17 cellular contexts compared by ENCODE assay signal in the genomic region with DNA sequence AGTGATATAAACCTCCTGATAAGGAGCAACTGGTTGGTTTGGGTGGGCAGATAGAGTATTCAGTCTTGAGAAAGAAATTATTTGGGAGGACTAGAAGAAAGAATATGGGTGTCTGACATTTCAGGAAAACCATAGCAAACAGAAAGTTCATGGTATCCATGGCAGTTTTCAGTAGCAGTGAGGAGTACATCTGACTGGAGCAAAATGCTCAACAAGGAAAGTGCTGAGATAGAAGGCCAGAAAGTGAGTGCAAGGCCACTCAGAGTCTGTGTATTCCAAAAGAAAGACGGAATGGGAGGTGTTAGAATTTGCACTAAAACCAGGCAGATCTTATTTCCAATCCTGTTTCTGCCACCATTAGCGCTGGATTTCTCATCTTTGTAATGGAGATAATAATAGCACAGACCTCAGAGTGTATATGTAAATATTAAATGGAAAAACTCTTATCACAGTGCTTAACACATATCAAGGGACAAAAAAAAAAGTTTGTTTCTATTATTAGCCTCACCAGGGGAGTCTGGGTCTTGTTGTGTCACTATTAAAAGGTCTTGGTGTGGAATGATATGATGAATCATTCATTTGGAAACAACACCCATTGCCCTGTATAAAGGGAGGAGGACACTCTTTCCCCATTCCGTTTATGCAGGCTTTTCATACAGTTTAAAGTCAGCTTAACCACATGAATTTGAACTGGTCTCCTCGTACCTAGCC.
A peak's percentile ranks its signal among the peaks of the same experiment; 100 is the strongest.
DNase-seq lines count a peak whose midpoint lies in the region; ATAC-seq, FAIRE-seq and TF ChIP-seq lines count a peak whose summit lies in the region.
"Had no signal": no experiment of that assay in that cellular context is flagged by ENCODE, and none has a peak within 500 bp of the region (broad histone marks: within the 10 kb centered on the region; RNA-seq: fewer than 3 reads in every experiment).

No MANE protein-coding gene starts in this region.

- ATAC-seq in heart right ventricle (peak; percentile 81 to 99 (median 94)), right cardiac atrium (peak; percentile 92 to 93), GM19328 (IDR thresholded peaks at IDR 0.05; ENCODE audit: unreplicated experiment) (no peak)
- ATAC-seq: A549, GM12878, GM23338 had no signal

- in situ Hi-C loops in GM23248 (cut with MboI) = no loop called here

- no peaks in the 10 kb centered on the region for H3K79me2 ChIP-seq in GM23248 (ENCODE audit: insufficient read depth)
- no peaks in the 10 kb centered on the region for H3K79me2 ChIP-seq in astrocyte (ENCODE audit: insufficient read depth, low read length)

- no peaks in the 10 kb centered on the region for H3F3A ChIP-seq in GM23248 (ENCODE audit: insufficient read depth)

- intact Hi-C loops in heart right ventricle (cut with DNase I) (no loop called here), right cardiac atrium (cut with DNase I) (no loop called here)

- H3K4me2 ChIP-seq in GM23248 (ENCODE audit: unreplicated experiment) (no peak overlapping the region), astrocyte (ENCODE audit: low read length) (no peak overlapping the region)
- H3K4me2 ChIP-seq: A549, GM23338 had no signal

- FAIRE-seq in astrocyte (lab: Jason Lieb, UNC) = no peak
- FAIRE-seq: A549, GM12878, GM18507 had no signal

- H3K36me3 Mint-ChIP-seq in astrocyte (ENCODE audit: low read depth, unreplicated experiment) (no peaks in the 10 kb centered on the region), type B pancreatic cell (no peaks in the 10 kb centered on the region)
- H3K36me3 Mint-ChIP-seq: CD4-positive, alpha-beta memory T cell had no signal

- WGBS in GM23248 (ENCODE audit: low coverage in 1 of 2, low lambda C conversion rate in 2 of 2, missing lambda C conversion rate in 2 of 2), 2 experiments = 9 to 14% methylated on average over 4 of the region's 4 CpGs
- WGBS in heart right ventricle, 2 donors = 40 to 43% methylated on average over 4 of the region's 4 CpGs
- 51% methylated on average over 4 of the region's 4 CpGs for WGBS in right cardiac atrium

- H3K4me3 ChIP-seq in GM23248 = no peak overlapping the region
- H3K4me3 ChIP-seq in astrocyte (ENCODE audit: insufficient read depth, low read depth, low read length) = no peak overlapping the region
- no peak overlapping the region for H3K4me3 ChIP-seq in heart right ventricle
- H3K4me3 ChIP-seq in right cardiac atrium (ENCODE audit: low read length) = no peak overlapping the region
- H3K4me3 ChIP-seq: A549, GM12878, GM23338 had no signal

- DNase-seq in GM23248 (peak; percentile 2), astrocyte (ENCODE audit: low read depth) (peak; percentile 6), heart right ventricle (no peak), right cardiac atrium (no peak), activated T-cell treated with anti-CD3 and anti-CD28 coated beads for 4 hours (no peak), type B pancreatic cell (ENCODE audit: extremely low spot score, unreplicated experiment) (no peak), LoVo (ENCODE audit: low spot score) (no peak)
- DNase-seq: BE2C; CD4-positive, alpha-beta memory T cell; DMS79; H9 had no signal

- TF ChIP-seq CTCF in astrocyte (IDR thresholded peaks at IDR 0.05; ENCODE audit: insufficient read depth, low read depth, low read length) (no peak), heart right ventricle (IDR thresholded peaks at IDR 0.05) (no peak), type B pancreatic cell (conservative IDR thresholded peaks at IDR 0.05) (no peak)

- H3K9me3 ChIP-seq in GM23248 (ENCODE audit: low read depth) = no peaks in the 10 kb centered on the region
- H3K9me3 ChIP-seq in astrocyte (ENCODE audit: insufficient read depth, low read depth, low read length) = no peaks in the 10 kb centered on the region
- H3K9me3 ChIP-seq in heart right ventricle = peaks cover 0 to 32% (median 2%) of the 10 kb centered on the region in 11 donors
- peaks cover 2% of the 10 kb centered on the region for H3K9me3 ChIP-seq in right cardiac atrium (ENCODE audit: control insufficient read depth, low read length)
- H3K9me3 ChIP-seq: A549, BE2C had no signal

- H3K9me3 Mint-ChIP-seq in astrocyte (ENCODE audit: unreplicated experiment) (peaks cover 3% of the 10 kb centered on the region), type B pancreatic cell (peaks cover 4% of the 10 kb centered on the region)

- H3K4me3 Mint-ChIP-seq in astrocyte (ENCODE audit: unreplicated experiment) = no peak overlapping the region
- no peak overlapping the region for H3K4me3 Mint-ChIP-seq in type B pancreatic cell
- H3K4me3 Mint-ChIP-seq: CD4-positive, alpha-beta memory T cell; GM23338; H9 had no signal

- H3K4me1 ChIP-seq in GM23248 (ENCODE audit: insufficient read depth) (no peaks in the 10 kb centered on the region), astrocyte (ENCODE audit: insufficient read depth, low read length) (no peaks in the 10 kb centered on the region), heart right ventricle (peaks cover 0 to 12% (median 0%) of the 10 kb centered on the region in 9 donors), right cardiac atrium (ENCODE audit: control insufficient read depth, insufficient read depth, low read length) (no peaks in the 10 kb centered on the region)
- H3K4me1 ChIP-seq: A549, BE2C had no signal

- H3K4me1 Mint-ChIP-seq in astrocyte (ENCODE audit: low read depth, unreplicated experiment) (no peaks in the 10 kb centered on the region), type B pancreatic cell (ENCODE audit: unreplicated experiment) (no peaks in the 10 kb centered on the region)
- H3K4me1 Mint-ChIP-seq: CD4-positive, alpha-beta memory T cell; GM23338; H9 had no signal

- H3K27ac ChIP-seq in GM23248 = no peak overlapping the region
- H3K27ac ChIP-seq in astrocyte (ENCODE audit: low read depth, low read length) = no peak overlapping the region
- H3K27ac ChIP-seq in heart right ventricle = peak overlapping the region; percentile 28 to 83 (median 77)
- peak overlapping the region; percentile 98 for H3K27ac ChIP-seq in right cardiac atrium (ENCODE audit: low read length)
- H3K27ac ChIP-seq: A549, C4-2B had no signal

- H3K27me3 ChIP-seq in GM23248 (replicated peaks; ENCODE audit: insufficient read depth) = no peaks in the 10 kb centered on the region
- no peaks in the 10 kb centered on the region for H3K27me3 ChIP-seq in astrocyte (ENCODE audit: insufficient read depth, low read length)
- no peaks in the 10 kb centered on the region for H3K27me3 ChIP-seq in heart right ventricle
- no peaks in the 10 kb centered on the region for H3K27me3 ChIP-seq in right cardiac atrium (ENCODE audit: control insufficient read depth, insufficient read depth)
- H3K27me3 ChIP-seq: BE2C had no signal

- H3K9ac ChIP-seq in GM23248 = no peak overlapping the region
- H3K9ac ChIP-seq in astrocyte (ENCODE audit: low read length) = no peak overlapping the region

- H3K27me3 Mint-ChIP-seq in astrocyte (ENCODE audit: low read depth, unreplicated experiment) = peaks cover 4% of the 10 kb centered on the region
- no peaks in the 10 kb centered on the region for H3K27me3 Mint-ChIP-seq in type B pancreatic cell

- no peaks in the 10 kb centered on the region for H3K36me3 ChIP-seq in GM23248 (ENCODE audit: low read depth)
- no peaks in the 10 kb centered on the region for H3K36me3 ChIP-seq in astrocyte (ENCODE audit: insufficient read depth, low read length)
- no peaks in the 10 kb centered on the region for H3K36me3 ChIP-seq in heart right ventricle
- H3K36me3 ChIP-seq: BE2C had no signal

- H2AFZ ChIP-seq in GM23248 (no peak overlapping the region), astrocyte (ENCODE audit: low read depth, low read length) (no peak overlapping the region)
- H2AFZ ChIP-seq: GM23338 had no signal

- no peaks in the 10 kb centered on the region for H4K20me1 ChIP-seq in GM23248 (ENCODE audit: insufficient read depth)
- no peaks in the 10 kb centered on the region for H4K20me1 ChIP-seq in astrocyte (ENCODE audit: insufficient read depth, low read length)

- H3K27ac Mint-ChIP-seq in astrocyte (ENCODE audit: unreplicated experiment) = no peak overlapping the region
- H3K27ac Mint-ChIP-seq in type B pancreatic cell = no peak overlapping the region
- H3K27ac Mint-ChIP-seq: CD4-positive, alpha-beta memory T cell; GM23338 had no signal

- no peaks in the 10 kb centered on the region for H3K9me2 ChIP-seq in GM23248 (ENCODE audit: insufficient read depth)

Comparison
In these comparisons a context has a peak if more than half of its experiments do, and no peak if none do; other contexts are left out.
1. DNase-seq: peak in GM23248 (single experiment) and astrocyte (single experiment); none in heart right ventricle (0 of 2), right cardiac atrium (0 of 3), activated T-cell treated with anti-CD3 and anti-CD28 coated beads for 4 hours (single experiment), type B pancreatic cell (single experiment) and LoVo (single experiment).
2. H3K27ac ChIP-seq: peak in heart right ventricle (10 of 10) and right cardiac atrium (single experiment); none in GM23248 (single experiment) and astrocyte (single experiment).